In genomic region chr4:22434895-22435294, GRCh38 we compare ENCODE assay signal across 8 cellular contexts.
A peak's percentile ranks its signal among the peaks of the same experiment; 100 is the strongest.
DNase-seq lines count a peak whose midpoint lies in the region; ATAC-seq, FAIRE-seq and TF ChIP-seq lines count a peak whose summit lies in the region.

No MANE protein-coding gene starts in this region.

- no peaks in the 10 kb centered on the region for H3K27me3 ChIP-seq in upper lobe of left lung

- POLR2A ChIA-PET in A549 (lab: Yijun Ruan, JAX), result no interaction called here

- H3K4me3 ChIP-seq in A549, result no peak overlapping the region
- no peak overlapping the region for H3K4me3 ChIP-seq in foreskin fibroblast (ENCODE audit: low read depth in 1 of 2, low read length in 2 of 2)
- H3K4me3 ChIP-seq in upper lobe of left lung, result no peak overlapping the region

- ATAC-seq in A549 (peak; percentile 93 to 96), GM18517 (IDR thresholded peaks at IDR 0.05; ENCODE audit: unreplicated experiment) (peak; percentile 51), GM19023 (IDR thresholded peaks at IDR 0.05; ENCODE audit: unreplicated experiment) (no peak), upper lobe of left lung (ENCODE audit: low FRiP score in 2 of 2) (no peak)
- no peak for ATAC-seq in activated CD8-positive, alpha-beta memory T cell treated with anti-CD3 and anti-CD28 coated beads, Interleukin-2, amount 10 ng/mL, durations not matched to agents 7 days and 5 days

- peak in 1 of 2 experiments; percentile 59 for DNase-seq in A549 (ENCODE audit: low read depth in 1 of 2, low spot score in 1 of 2)
- DNase-seq in RPMI8226, result peak; percentile 5
- peak; percentile 35 to 71 for DNase-seq in foreskin fibroblast
- peak; percentile 15 for DNase-seq in putamen (ENCODE audit: low spot score)
- no peak for DNase-seq in activated CD8-positive, alpha-beta memory T cell treated with anti-CD3 and anti-CD28 coated beads, Interleukin-2, amount 10 ng/mL, durations not matched to agents 7 days and 5 days
- DNase-seq in upper lobe of left lung, result no peak

- no peak for FAIRE-seq in A549 (lab: Jason Lieb, UNC)

- H3K27me3 Mint-ChIP-seq in activated CD8-positive, alpha-beta memory T cell treated with anti-CD3 and anti-CD28 coated beads, Interleukin-2, amount 10 ng/mL, durations not matched to agents 7 days and 5 days, result no peaks in the 10 kb centered on the region

- H3K4me3 Mint-ChIP-seq in activated CD8-positive, alpha-beta memory T cell treated with anti-CD3 and anti-CD28 coated beads, Interleukin-2, amount 10 ng/mL, durations not matched to agents 7 days and 5 days, result no peak overlapping the region

- TF ChIP-seq POLR2A in A549 (IDR thresholded peaks at IDR 0.05; ENCODE audit: low read length), result no peak
- TF ChIP-seq POLR2A in upper lobe of left lung (IDR thresholded peaks at IDR 0.05), result no peak

- WGBS in A549 (ENCODE audit: missing lambda C conversion rate), result 19% methylated on average over 6 of the region's 6 CpGs
- 31 to 40% methylated on average over 6 of the region's 6 CpGs for WGBS in upper lobe of left lung, 2 donors

- H3K9me3 ChIP-seq in A549, result no peaks in the 10 kb centered on the region
- no peaks in the 10 kb centered on the region for H3K9me3 ChIP-seq in upper lobe of left lung

- H3K4me1 ChIP-seq in A549 (no peaks in the 10 kb centered on the region), upper lobe of left lung (no peaks in the 10 kb centered on the region)

- H3K36me3 ChIP-seq in upper lobe of left lung, result no peaks in the 10 kb centered on the region

- H3K9me3 Mint-ChIP-seq in activated CD8-positive, alpha-beta memory T cell treated with anti-CD3 and anti-CD28 coated beads, Interleukin-2, amount 10 ng/mL, durations not matched to agents 7 days and 5 days (ENCODE audit: low read depth), result peaks cover 2% of the 10 kb centered on the region

- H3K36me3 Mint-ChIP-seq in activated CD8-positive, alpha-beta memory T cell treated with anti-CD3 and anti-CD28 coated beads, Interleukin-2, amount 10 ng/mL, durations not matched to agents 7 days and 5 days, result no peaks in the 10 kb centered on the region

- H3K4me2 ChIP-seq in A549, result no peak overlapping the region

- TF ChIP-seq CTCF in A549 (IDR thresholded peaks at IDR 0.05), result peak; percentile 38
- TF ChIP-seq CTCF in foreskin fibroblast (IDR thresholded peaks at IDR 0.05; ENCODE audit: low read depth, low read length), result peak; percentile 62
- TF ChIP-seq CTCF in upper lobe of left lung (IDR thresholded peaks at IDR 0.05), result peak in 1 of 6 experiments; percentile 8

- no peaks in the 10 kb centered on the region for H3K4me1 Mint-ChIP-seq in activated CD8-positive, alpha-beta memory T cell treated with anti-CD3 and anti-CD28 coated beads, Interleukin-2, amount 10 ng/mL, durations not matched to agents 7 days and 5 days

- H3K27ac ChIP-seq in A549 (no peak overlapping the region), upper lobe of left lung (no peak overlapping the region)

- peak; percentile 18 to 27; a peak in 2 of 5 replicates for TF ChIP-seq RAD21 in A549 (conservative IDR thresholded peaks at IDR 0.05 in 1 of 2, IDR thresholded peaks at IDR 0.05 in 1 of 2)

- CTCF ChIA-PET in A549 (lab: Yijun Ruan, JAX), result interaction anchor here (0.7 to 1.9 kb wide), 9 partner anchors 9 to 88 kb away, joined by 3 to 4 read pairs (median 4); no protein-coding TSS in a partner anchor
- CTCF ChIA-PET in activated CD8-positive, alpha-beta memory T cell treated with anti-CD3 and anti-CD28 coated beads, Interleukin-2, amount 10 ng/mL, durations not matched to agents 7 days and 5 days (lab: Charles Lee), result no interaction called here

- no peak overlapping the region for H3K27ac Mint-ChIP-seq in activated CD8-positive, alpha-beta memory T cell treated with anti-CD3 and anti-CD28 coated beads, Interleukin-2, amount 10 ng/mL, durations not matched to agents 7 days and 5 days

- no peak for TF ChIP-seq EP300 in A549 (IDR thresholded peaks at IDR 0.05)
- TF ChIP-seq EP300 in upper lobe of left lung (IDR thresholded peaks at IDR 0.05), result no peak

TF ChIP-seq in A549, 52 proteins besides CTCF, POLR2A, EP300 and RAD21:
- no peak for TF ChIP-seq HMGXB4 (CRISPR knock-in tag; IDR thresholded peaks at IDR 0.05; ENCODE audit: borderline replicate concordance)
- TF ChIP-seq FOXS1 (CRISPR knock-in tag; IDR thresholded peaks at IDR 0.05), result no peak
- no peak for TF ChIP-seq CEBPB (IDR thresholded peaks at IDR 0.05)
- TF ChIP-seq ELK1 (IDR thresholded peaks at IDR 0.05; ENCODE audit: low read depth, low read length), result no peak
- no peak for TF ChIP-seq HOXB5 (CRISPR knock-in tag; IDR thresholded peaks at IDR 0.05)
- no peak for TF ChIP-seq BCL3 (IDR thresholded peaks at IDR 0.05)
- 0 out of 3 replicates have a peak, but pooled peaks have one; percentile 25 for TF ChIP-seq SMC3 (IDR thresholded peaks at IDR 0.05)

Comparison
In these comparisons a context has a peak if more than half of its experiments do, and no peak if none do; other contexts are left out.
1. ATAC-seq: peak in A549 (2 of 2) and GM18517 (single experiment); none in GM19023 (single experiment), activated CD8-positive, alpha-beta memory T cell treated with anti-CD3 and anti-CD28 coated beads, Interleukin-2, amount 10 ng/mL, durations not matched to agents 7 days and 5 days (single experiment) and upper lobe of left lung (0 of 2).
2. DNase-seq: peak in RPMI8226 (single experiment), foreskin fibroblast (2 of 2) and putamen (single experiment); none in activated CD8-positive, alpha-beta memory T cell treated with anti-CD3 and anti-CD28 coated beads, Interleukin-2, amount 10 ng/mL, durations not matched to agents 7 days and 5 days (single experiment) and upper lobe of left lung (0 of 2).